Comparison of ENCODE assay signal across 1 cellular context in the genomic region with DNA sequence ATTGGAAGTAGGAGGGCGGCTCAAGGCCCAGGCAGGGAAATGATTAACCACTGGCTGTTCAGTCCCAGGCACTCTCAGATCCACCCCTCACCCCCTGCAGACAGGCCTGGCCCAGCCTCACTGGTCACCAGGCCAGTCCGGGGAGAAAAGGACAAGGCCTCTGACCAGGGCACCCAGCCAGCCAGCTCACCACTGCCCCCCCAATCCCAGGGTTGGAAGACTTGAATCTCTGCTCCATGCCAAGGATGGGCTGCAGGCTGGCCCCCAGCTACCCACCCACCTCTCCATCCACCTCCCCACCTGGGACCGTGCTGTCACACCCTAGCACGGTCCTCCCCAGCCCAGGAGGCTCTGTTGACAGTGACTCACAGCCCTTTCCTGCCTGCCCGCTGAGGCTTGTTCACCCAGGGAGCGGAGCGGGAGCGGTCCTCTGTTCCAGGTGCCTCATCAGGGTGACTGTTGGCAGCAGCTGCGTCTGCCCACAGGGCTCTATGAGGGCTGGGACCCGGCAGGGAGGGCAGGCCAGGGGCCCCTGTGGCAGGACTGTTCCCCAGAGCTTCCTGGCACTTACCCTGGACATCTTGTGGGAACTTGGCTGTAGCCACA.
A peak's percentile ranks its signal among the peaks of the same experiment; 100 is the strongest.
TF ChIP-seq lines count a peak whose summit lies in the region.

No MANE protein-coding gene starts in this region.

TF ChIP-seq in HepG2, 621 proteins besides CTCF, POLR2A, EP300 and RAD21 (continued from another document and continues in another):
- TF ChIP-seq PATZ1 (CRISPR knock-in tag; IDR thresholded peaks at IDR 0.05), result peak; percentile 79
- TF ChIP-seq, protein P1, sequence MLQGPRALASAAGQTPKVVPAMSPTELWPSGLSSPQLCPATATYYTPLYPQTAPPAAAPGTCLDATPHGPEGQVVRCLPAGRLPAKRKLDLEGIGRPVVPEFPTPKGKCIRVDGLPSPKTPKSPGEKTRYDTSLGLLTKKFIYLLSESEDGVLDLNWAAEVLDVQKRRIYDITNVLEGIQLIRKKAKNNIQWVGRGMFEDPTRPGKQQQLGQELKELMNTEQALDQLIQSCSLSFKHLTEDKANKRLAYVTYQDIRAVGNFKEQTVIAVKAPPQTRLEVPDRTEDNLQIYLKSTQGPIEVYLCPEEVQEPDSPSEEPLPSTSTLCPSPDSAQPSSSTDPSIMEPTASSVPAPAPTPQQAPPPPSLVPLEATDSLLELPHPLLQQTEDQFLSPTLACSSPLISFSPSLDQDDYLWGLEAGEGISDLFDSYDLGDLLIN (CRISPR knock-in tag; IDR thresholded peaks at IDR 0.05; ENCODE audit: borderline replicate concordance), result no peak
- TF ChIP-seq SMAD1 (CRISPR knock-in tag; IDR thresholded peaks at IDR 0.05; ENCODE audit: borderline replicate concordance, low read depth), result no peak
- peak; percentile 55; the same call in 1 of the 2 replicates for TF ChIP-seq FOXK1 (CRISPR knock-in tag; IDR thresholded peaks at IDR 0.05; ENCODE audit: borderline replicate concordance, low read depth)
- TF ChIP-seq RFX1 (IDR thresholded peaks at IDR 0.05), result no peak
- peak; percentile 84 for TF ChIP-seq RFX5 (IDR thresholded peaks at IDR 0.05; ENCODE audit: low read depth, low read length)
- TF ChIP-seq FOXP1 (IDR thresholded peaks at IDR 0.05), result no peak
- TF ChIP-seq FOXP1 (CRISPR knock-in tag; IDR thresholded peaks at IDR 0.05), result peak; percentile 36; the same call in 1 of the 2 replicates
- TF ChIP-seq, protein P2, sequence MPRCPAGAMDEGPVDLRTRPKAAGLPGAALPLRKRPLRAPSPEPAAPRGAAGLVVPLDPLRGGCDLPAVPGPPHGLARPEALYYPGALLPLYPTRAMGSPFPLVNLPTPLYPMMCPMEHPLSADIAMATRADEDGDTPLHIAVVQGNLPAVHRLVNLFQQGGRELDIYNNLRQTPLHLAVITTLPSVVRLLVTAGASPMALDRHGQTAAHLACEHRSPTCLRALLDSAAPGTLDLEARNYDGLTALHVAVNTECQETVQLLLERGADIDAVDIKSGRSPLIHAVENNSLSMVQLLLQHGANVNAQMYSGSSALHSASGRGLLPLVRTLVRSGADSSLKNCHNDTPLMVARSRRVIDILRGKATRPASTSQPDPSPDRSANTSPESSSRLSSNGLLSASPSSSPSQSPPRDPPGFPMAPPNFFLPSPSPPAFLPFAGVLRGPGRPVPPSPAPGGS (CRISPR knock-in tag; IDR thresholded peaks at IDR 0.05), result peak; percentile 57; the same call in 1 of the 2 replicates
- TF ChIP-seq, protein P3, sequence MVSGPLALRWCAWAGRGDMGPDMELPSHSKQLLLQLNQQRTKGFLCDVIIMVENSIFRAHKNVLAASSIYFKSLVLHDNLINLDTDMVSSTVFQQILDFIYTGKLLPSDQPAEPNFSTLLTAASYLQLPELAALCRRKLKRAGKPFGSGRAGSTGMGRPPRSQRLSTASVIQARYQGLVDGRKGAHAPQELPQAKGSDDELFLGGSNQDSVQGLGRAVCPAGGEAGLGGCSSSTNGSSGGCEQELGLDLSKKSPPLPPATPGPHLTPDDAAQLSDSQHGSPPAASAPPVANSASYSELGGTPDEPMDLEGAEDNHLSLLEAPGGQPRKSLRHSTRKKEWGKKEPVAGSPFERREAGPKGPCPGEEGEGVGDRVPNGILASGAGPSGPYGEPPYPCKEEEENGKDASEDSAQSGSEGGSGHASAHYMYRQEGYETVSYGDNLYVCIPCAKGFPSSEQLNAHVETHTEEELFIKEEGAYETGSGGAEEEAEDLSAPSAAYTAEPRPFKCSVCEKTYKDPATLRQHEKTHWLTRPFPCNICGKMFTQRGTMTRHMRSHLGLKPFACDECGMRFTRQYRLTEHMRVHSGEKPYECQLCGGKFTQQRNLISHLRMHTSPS (CRISPR knock-in tag; IDR thresholded peaks at IDR 0.05; ENCODE audit: low read depth), result peak; percentile 92
- TF ChIP-seq ZNF644 (CRISPR knock-in tag; IDR thresholded peaks at IDR 0.05; ENCODE audit: low read depth), result peak; percentile 40; the same call in 1 of the 2 replicates
- TF ChIP-seq, protein P4, sequence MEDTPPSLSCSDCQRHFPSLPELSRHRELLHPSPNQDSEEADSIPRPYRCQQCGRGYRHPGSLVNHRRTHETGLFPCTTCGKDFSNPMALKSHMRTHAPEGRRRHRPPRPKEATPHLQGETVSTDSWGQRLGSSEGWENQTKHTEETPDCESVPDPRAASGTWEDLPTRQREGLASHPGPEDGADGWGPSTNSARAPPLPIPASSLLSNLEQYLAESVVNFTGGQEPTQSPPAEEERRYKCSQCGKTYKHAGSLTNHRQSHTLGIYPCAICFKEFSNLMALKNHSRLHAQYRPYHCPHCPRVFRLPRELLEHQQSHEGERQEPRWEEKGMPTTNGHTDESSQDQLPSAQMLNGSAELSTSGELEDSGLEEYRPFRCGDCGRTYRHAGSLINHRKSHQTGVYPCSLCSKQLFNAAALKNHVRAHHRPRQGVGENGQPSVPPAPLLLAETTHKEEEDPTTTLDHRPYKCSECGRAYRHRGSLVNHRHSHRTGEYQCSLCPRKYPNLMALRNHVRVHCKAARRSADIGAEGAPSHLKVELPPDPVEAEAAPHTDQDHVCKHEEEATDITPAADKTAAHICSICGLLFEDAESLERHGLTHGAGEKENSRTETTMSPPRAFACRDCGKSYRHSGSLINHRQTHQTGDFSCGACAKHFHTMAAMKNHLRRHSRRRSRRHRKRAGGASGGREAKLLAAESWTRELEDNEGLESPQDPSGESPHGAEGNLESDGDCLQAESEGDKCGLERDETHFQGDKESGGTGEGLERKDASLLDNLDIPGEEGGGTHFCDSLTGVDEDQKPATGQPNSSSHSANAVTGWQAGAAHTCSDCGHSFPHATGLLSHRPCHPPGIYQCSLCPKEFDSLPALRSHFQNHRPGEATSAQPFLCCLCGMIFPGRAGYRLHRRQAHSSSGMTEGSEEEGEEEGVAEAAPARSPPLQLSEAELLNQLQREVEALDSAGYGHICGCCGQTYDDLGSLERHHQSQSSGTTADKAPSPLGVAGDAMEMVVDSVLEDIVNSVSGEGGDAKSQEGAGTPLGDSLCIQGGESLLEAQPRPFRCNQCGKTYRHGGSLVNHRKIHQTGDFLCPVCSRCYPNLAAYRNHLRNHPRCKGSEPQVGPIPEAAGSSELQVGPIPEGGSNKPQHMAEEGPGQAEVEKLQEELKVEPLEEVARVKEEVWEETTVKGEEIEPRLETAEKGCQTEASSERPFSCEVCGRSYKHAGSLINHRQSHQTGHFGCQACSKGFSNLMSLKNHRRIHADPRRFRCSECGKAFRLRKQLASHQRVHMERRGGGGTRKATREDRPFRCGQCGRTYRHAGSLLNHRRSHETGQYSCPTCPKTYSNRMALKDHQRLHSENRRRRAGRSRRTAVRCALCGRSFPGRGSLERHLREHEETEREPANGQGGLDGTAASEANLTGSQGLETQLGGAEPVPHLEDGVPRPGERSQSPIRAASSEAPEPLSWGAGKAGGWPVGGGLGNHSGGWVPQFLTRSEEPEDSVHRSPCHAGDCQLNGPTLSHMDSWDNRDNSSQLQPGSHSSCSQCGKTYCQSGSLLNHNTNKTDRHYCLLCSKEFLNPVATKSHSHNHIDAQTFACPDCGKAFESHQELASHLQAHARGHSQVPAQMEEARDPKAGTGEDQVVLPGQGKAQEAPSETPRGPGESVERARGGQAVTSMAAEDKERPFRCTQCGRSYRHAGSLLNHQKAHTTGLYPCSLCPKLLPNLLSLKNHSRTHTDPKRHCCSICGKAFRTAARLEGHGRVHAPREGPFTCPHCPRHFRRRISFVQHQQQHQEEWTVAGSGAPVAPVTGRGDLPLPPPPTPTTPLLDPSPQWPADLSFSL (CRISPR knock-in tag; IDR thresholded peaks at IDR 0.05), result no peak
- TF ChIP-seq ZNF24 (IDR thresholded peaks at IDR 0.05), result no peak
- TF ChIP-seq NFRKB (IDR thresholded peaks at IDR 0.05), result no peak
- peak; percentile 56; the same call in 1 of the 2 replicates for TF ChIP-seq SOX5 (CRISPR knock-in tag; IDR thresholded peaks at IDR 0.05; ENCODE audit: borderline replicate concordance)
- peak; percentile 35 for TF ChIP-seq ZNF777 (CRISPR knock-in tag; IDR thresholded peaks at IDR 0.05)
- TF ChIP-seq ZNF121 (CRISPR knock-in tag; IDR thresholded peaks at IDR 0.05), result peak; percentile 94
- TF ChIP-seq FOXK2 (IDR thresholded peaks at IDR 0.05), result no peak
- TF ChIP-seq ELF3 (CRISPR knock-in tag; IDR thresholded peaks at IDR 0.05), result 0 out of 2 replicates have a peak, but pooled peaks have one; percentile 26
- no peak for TF ChIP-seq ZNF205 (CRISPR knock-in tag; IDR thresholded peaks at IDR 0.05)
- TF ChIP-seq SP5 (CRISPR knock-in tag; IDR thresholded peaks at IDR 0.05; ENCODE audit: borderline replicate concordance, low read depth), result peak; percentile 7; the same call in 1 of the 2 replicates
- TF ChIP-seq ZNF224 (CRISPR knock-in tag; IDR thresholded peaks at IDR 0.05), result no peak
- TF ChIP-seq, protein P5, sequence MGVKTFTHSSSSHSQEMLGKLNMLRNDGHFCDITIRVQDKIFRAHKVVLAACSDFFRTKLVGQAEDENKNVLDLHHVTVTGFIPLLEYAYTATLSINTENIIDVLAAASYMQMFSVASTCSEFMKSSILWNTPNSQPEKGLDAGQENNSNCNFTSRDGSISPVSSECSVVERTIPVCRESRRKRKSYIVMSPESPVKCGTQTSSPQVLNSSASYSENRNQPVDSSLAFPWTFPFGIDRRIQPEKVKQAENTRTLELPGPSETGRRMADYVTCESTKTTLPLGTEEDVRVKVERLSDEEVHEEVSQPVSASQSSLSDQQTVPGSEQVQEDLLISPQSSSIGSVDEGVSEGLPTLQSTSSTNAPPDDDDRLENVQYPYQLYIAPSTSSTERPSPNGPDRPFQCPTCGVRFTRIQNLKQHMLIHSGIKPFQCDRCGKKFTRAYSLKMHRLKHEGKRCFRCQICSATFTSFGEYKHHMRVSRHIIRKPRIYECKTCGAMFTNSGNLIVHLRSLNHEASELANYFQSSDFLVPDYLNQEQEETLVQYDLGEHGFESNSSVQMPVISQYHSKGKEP (CRISPR knock-in tag; IDR thresholded peaks at IDR 0.05), result no peak
- peak; percentile 70 for TF ChIP-seq PAXIP1 (CRISPR knock-in tag; conservative IDR thresholded peaks at IDR 0.05)
- no peak for TF ChIP-seq ZNF557 (CRISPR knock-in tag; IDR thresholded peaks at IDR 0.05)
- no peak for TF ChIP-seq GPN1 (CRISPR knock-in tag; IDR thresholded peaks at IDR 0.05; ENCODE audit: borderline replicate concordance)
- TF ChIP-seq ZNF674 (CRISPR knock-in tag; IDR thresholded peaks at IDR 0.05; ENCODE audit: low read depth), result no peak
- peak; percentile 19; the same call in 1 of the 2 replicates for TF ChIP-seq ZMYM2 (CRISPR knock-in tag; IDR thresholded peaks at IDR 0.05)
- TF ChIP-seq XRCC5 (optimal IDR thresholded peaks at IDR 0.05; ENCODE audit: low read length), result peak; percentile 63
- TF ChIP-seq ETV5 (CRISPR knock-in tag; IDR thresholded peaks at IDR 0.05; ENCODE audit: borderline replicate concordance), result peak; percentile 35; the same call in 1 of the 2 replicates
- TF ChIP-seq DR1 (CRISPR knock-in tag; IDR thresholded peaks at IDR 0.05), result peak; percentile 51; the same call in 1 of the 2 replicates
- no peak; the same call in 1 of the 2 replicates for TF ChIP-seq THAP11 (CRISPR knock-in tag; IDR thresholded peaks at IDR 0.05)
- peak; percentile 45; the same call in 1 of the 2 replicates for TF ChIP-seq HNF4A (CRISPR knock-in tag; IDR thresholded peaks at IDR 0.05)
- TF ChIP-seq AHR (CRISPR knock-in tag; IDR thresholded peaks at IDR 0.05), result 0 out of 2 replicates have a peak, but pooled peaks have one; percentile 66
- no peak for TF ChIP-seq RBM22 (optimal IDR thresholded peaks at IDR 0.05; ENCODE audit: low read length)
